Comparison of ENCODE assay signal across 15 cellular contexts in the genomic region with DNA sequence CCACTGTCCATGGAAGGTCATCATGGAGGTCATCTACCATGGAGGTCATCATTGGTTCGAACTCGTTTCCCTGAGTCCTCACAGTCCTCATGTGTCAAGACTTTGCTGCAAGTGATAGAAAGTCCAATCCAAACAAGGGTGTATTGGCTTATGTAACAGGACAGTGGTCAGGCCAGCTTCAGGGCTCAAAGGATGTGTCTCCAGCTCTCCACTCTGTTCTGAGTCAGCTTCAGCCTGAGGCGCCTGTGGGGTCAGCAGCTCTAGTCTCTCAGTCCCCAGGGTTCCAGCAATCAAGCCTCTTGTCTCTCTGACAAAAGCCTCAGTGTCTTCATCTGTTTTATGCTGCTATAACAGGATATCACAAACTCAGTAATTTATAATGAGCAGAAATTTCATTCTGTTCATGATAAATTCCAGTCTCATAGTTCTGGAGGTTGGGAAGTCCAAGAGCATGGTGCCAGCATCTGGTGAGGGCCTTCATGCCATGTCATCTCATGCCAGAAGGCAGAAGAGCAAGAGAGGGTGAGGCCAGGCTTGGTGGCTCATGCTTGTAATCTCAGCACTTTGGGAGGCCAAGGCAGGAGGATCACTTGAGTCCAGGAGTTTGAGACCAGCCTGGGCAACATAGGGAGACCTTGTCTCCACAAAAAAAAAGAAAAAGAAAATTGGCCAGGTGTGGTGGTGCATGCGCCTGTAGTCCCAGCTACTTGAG. TPM values are rescaled to one million over a fixed set of nuclear protein-coding genes. Genes with fewer than 3 reads are reported as not detected.
DNase-seq lines count a peak whose midpoint lies in the region; ATAC-seq and TF ChIP-seq lines count a peak whose summit lies in the region.
"Had no signal": no experiment of that assay in that cellular context is flagged by ENCODE, and none has a peak within 500 bp of the region (broad histone marks: within the 10 kb centered on the region; RNA-seq: fewer than 3 reads in every experiment).

No MANE protein-coding gene starts in this region.

- peak overlapping the region; percentile 8 for H3K27ac Mint-ChIP-seq in activated naive CD8-positive, alpha-beta T cell
- H3K27ac Mint-ChIP-seq in activated naive CD8-positive, alpha-beta T cell treated with anti-CD3 and anti-CD28 coated beads, Interleukin-2, amount 50 U/mL, for 24 hours = no peak overlapping the region
- H3K27ac Mint-ChIP-seq: T-helper 17 cell had no signal

- no peak for ATAC-seq in activated naive CD8-positive, alpha-beta T cell treated with anti-CD3 and anti-CD28 coated beads, Interleukin-2, amount 50 U/mL, for 24 hours
- no peak for ATAC-seq in lower lobe of right lung
- peak; percentile 34 for ATAC-seq in aorta (ENCODE audit: low FRiP score)
- no peak for ATAC-seq in HG02623 (IDR thresholded peaks at IDR 0.05; ENCODE audit: unreplicated experiment)
- ATAC-seq: PC-3 had no signal

- H3K9me3 ChIP-seq in lower lobe of right lung (no peaks in the 10 kb centered on the region), aorta (ENCODE audit: control insufficient read depth, low read length) (no peaks in the 10 kb centered on the region)

- peaks cover 3% of the 10 kb centered on the region for H3K27me3 Mint-ChIP-seq in activated naive CD8-positive, alpha-beta T cell
- peaks cover 5% of the 10 kb centered on the region for H3K27me3 Mint-ChIP-seq in activated naive CD8-positive, alpha-beta T cell treated with anti-CD3 and anti-CD28 coated beads, Interleukin-2, amount 50 U/mL, for 24 hours

- TF ChIP-seq CTCF in lower lobe of right lung (IDR thresholded peaks at IDR 0.05) = no peak

- no peak overlapping the region for H3K4me3 Mint-ChIP-seq in activated naive CD8-positive, alpha-beta T cell
- H3K4me3 Mint-ChIP-seq in activated naive CD8-positive, alpha-beta T cell treated with anti-CD3 and anti-CD28 coated beads, Interleukin-2, amount 50 U/mL, for 24 hours = no peak overlapping the region
- H3K4me3 Mint-ChIP-seq: T-helper 17 cell had no signal

- peaks cover 13% of the 10 kb centered on the region for H3K4me1 Mint-ChIP-seq in activated naive CD8-positive, alpha-beta T cell (ENCODE audit: low read depth)
- peaks cover 11% of the 10 kb centered on the region for H3K4me1 Mint-ChIP-seq in activated naive CD8-positive, alpha-beta T cell treated with anti-CD3 and anti-CD28 coated beads, Interleukin-2, amount 50 U/mL, for 24 hours

- H3K9me3 Mint-ChIP-seq in activated naive CD8-positive, alpha-beta T cell (ENCODE audit: low read depth) = no peaks in the 10 kb centered on the region
- no peaks in the 10 kb centered on the region for H3K9me3 Mint-ChIP-seq in activated naive CD8-positive, alpha-beta T cell treated with anti-CD3 and anti-CD28 coated beads, Interleukin-2, amount 50 U/mL, for 24 hours

- WGBS in aorta, 2 donors = 80 to 84% methylated on average over 4 of the region's 4 CpGs

- H3K27ac ChIP-seq in lower lobe of right lung (peak overlapping the region; percentile 18), aorta (ENCODE audit: low read depth in 1 of 2, low read length in 2 of 2) (no peak overlapping the region)

- H3K36me3 ChIP-seq in lower lobe of right lung (peaks cover 22% of the 10 kb centered on the region), aorta (ENCODE audit: control insufficient read depth in 1 of 2, insufficient read depth in 2 of 2, low read length in 1 of 2) (no peaks in the 10 kb centered on the region)

- H3K27me3 ChIP-seq in lower lobe of right lung (ENCODE audit: low read depth) = peaks cover 6% of the 10 kb centered on the region
- no peaks in the 10 kb centered on the region for H3K27me3 ChIP-seq in aorta (ENCODE audit: control insufficient read depth in 1 of 2, insufficient read depth in 2 of 2, low read length in 1 of 2)

- H3K4me3 ChIP-seq in lower lobe of right lung (no peak overlapping the region), aorta (ENCODE audit: low read length in 2 of 2) (no peak overlapping the region)

- H3K36me3 Mint-ChIP-seq in activated naive CD8-positive, alpha-beta T cell = peaks cover 4% of the 10 kb centered on the region
- no peaks in the 10 kb centered on the region for H3K36me3 Mint-ChIP-seq in activated naive CD8-positive, alpha-beta T cell treated with anti-CD3 and anti-CD28 coated beads, Interleukin-2, amount 50 U/mL, for 24 hours (ENCODE audit: low read depth)

- intact Hi-C loops in lower lobe of right lung (cut with DNase I) (no loop called here), aorta (cut with DNase I) (no loop called here)

- DNase-seq in activated naive CD8-positive, alpha-beta T cell treated with anti-CD3 and anti-CD28 coated beads, Interleukin-2, amount 50 U/mL, for 24 hours = no peak
- peak; percentile 52 for DNase-seq in epidermal melanocyte (ENCODE audit: insufficient read length, low spot score)
- no peak for DNase-seq in lower lobe of right lung
- peak in 1 of 2 donors; percentile 39 for DNase-seq in aorta
- no peak for DNase-seq in mucosa of gallbladder (ENCODE audit: low spot score)
- DNase-seq in DMS153 treated with DMSO at 0.1 percent for 48 hours (lab: John Stamatoyannopoulos, UW; ENCODE audit: unreplicated experiment) = no peak
- DNase-seq: activated CD4-positive, alpha-beta T cell treated with anti-CD3 and anti-CD28 coated beads, Interleukin-2, amount 50 U/mL, for 48 hours; kidney glomerular epithelial cell; PC-3; T-helper 17 cell had no signal

- H3K4me1 ChIP-seq in lower lobe of right lung (peaks cover 29% of the 10 kb centered on the region), aorta (ENCODE audit: control insufficient read depth in 1 of 2, insufficient read depth in 2 of 2, low read length in 2 of 2) (no peaks in the 10 kb centered on the region)

RNA-seq across cellular contexts. Expression of gene A3GALT2, which starts 19.5 kb away (rescaled TPM):
- total RNA-seq in lower lobe of right lung (not detected), aorta (under 1 TPM; 0.36 to 0.81 TPM), mucosa of gallbladder (not detected)
- polyA plus RNA-seq in aorta = not detected
- total RNA-seq: dermis microvascular lymphatic vessel endothelial cell, glomerular endothelial cell, PC-3, ureter had no signal

RNA-seq across cellular contexts. Expression of gene ZNF362, which starts 45.1 kb away (rescaled TPM):
- total RNA-seq in lower lobe of right lung (30.7 TPM), aorta (10 to 100 TPM; 36.2 to 44.0 TPM), mucosa of gallbladder (39.9 TPM)
- 10 to 100 TPM; 12.4 to 26.1 TPM for polyA plus RNA-seq in aorta
